8 cellular contexts compared by ENCODE assay signal in genomic region chr4:2535386-2536192, GRCh38. TPM values are rescaled to one million over a fixed set of nuclear protein-coding genes. Genes with fewer than 3 reads are reported as not detected.
A peak's percentile ranks its signal among the peaks of the same experiment; 100 is the strongest.
DNase-seq lines count a peak whose midpoint lies in the region; ATAC-seq and TF ChIP-seq lines count a peak whose summit lies in the region.

No MANE protein-coding gene starts in this region.

- peak overlapping the region; percentile 95 for H3K9ac ChIP-seq in HCT116 (ENCODE audit: low read length)
- H3K9ac ChIP-seq in NT2/D1 (ENCODE audit: insufficient read length, low read depth), result peak overlapping the region; percentile 99
- H3K9ac ChIP-seq in muscle layer of colon (ENCODE audit: low read length), result peak overlapping the region; percentile 45

- POLR2A ChIA-PET in HCT116 (lab: Charles Lee), result interaction anchor here (0.6 to 1.0 kb wide), 5 partner anchors 15 to 71 kb away, joined by 3 to 7 read pairs (median 3); no protein-coding TSS in a partner anchor

- peak overlapping the region; percentile 77 to 87 for H3K4me3 ChIP-seq in HCT116 (replicated peaks in 1 of 2; ENCODE audit: low read depth in 1 of 2, low read length in 2 of 2)
- H3K4me3 ChIP-seq in NT2/D1 (ENCODE audit: insufficient read length, low read depth), result peak overlapping the region; percentile 97
- H3K4me3 ChIP-seq in esophagus (ENCODE audit: low read depth in 1 of 2, low read length in 2 of 2), result peak overlapping the region; percentile 65 to 76
- H3K4me3 ChIP-seq in muscle layer of colon (ENCODE audit: low read depth in 1 of 2, low read length in 2 of 2), result peak overlapping the region; percentile 63 to 79

- 1 to 3% methylated on average over 50 to 76 of the region's 76 CpGs for WGBS in esophagus, 2 donors

- H3K27me3 ChIP-seq in HCT116 (ENCODE audit: insufficient read depth, low read length), result no peaks in the 10 kb centered on the region
- no peaks in the 10 kb centered on the region for H3K27me3 ChIP-seq in NT2/D1 (ENCODE audit: insufficient read depth, insufficient read length)
- H3K27me3 ChIP-seq in esophagus (ENCODE audit: control insufficient read depth in 1 of 2, insufficient read depth in 2 of 2, low read length in 2 of 2), result no peaks in the 10 kb centered on the region
- no peaks in the 10 kb centered on the region for H3K27me3 ChIP-seq in muscle layer of colon (ENCODE audit: control insufficient read depth in 1 of 2, insufficient read depth in 2 of 2, low read length in 2 of 2)

- H3K36me3 ChIP-seq in HCT116 (ENCODE audit: control insufficient read depth in 1 of 2, insufficient read depth in 2 of 2, low read length in 2 of 2), result no peaks in the 10 kb centered on the region
- peaks cover 6% of the 10 kb centered on the region for H3K36me3 ChIP-seq in NT2/D1 (ENCODE audit: insufficient read depth, insufficient read length, low read length)
- H3K36me3 ChIP-seq in esophagus (ENCODE audit: control insufficient read depth in 2 of 2, insufficient read depth in 2 of 2, low read length in 1 of 2), result no peaks in the 10 kb centered on the region
- no peaks in the 10 kb centered on the region for H3K36me3 ChIP-seq in muscle layer of colon (ENCODE audit: insufficient read depth, low read length)

- peak; percentile 57 for DNase-seq in GF-D8 (lab: John Stamatoyannopoulos, UW)
- no peak for DNase-seq in HCT116 (ENCODE audit: low read depth, low spot score)
- DNase-seq in NT2/D1 (ENCODE audit: low read depth, low spot score), result no peak
- peak; percentile 33 for DNase-seq in activated T-cell treated with anti-CD3 and anti-CD28 coated beads for 4 hours
- DNase-seq in stimulated activated CD8-positive, alpha-beta memory T cell treated with anti-CD3 and anti-CD28 coated beads, Interleukin-7, amount 100 ng/mL, for 4 hours (ENCODE audit: low read depth in 2 of 2), result peak; percentile 9 to 41
- no peak for DNase-seq in DMS153 treated with DMSO at 0.1 percent for 48 hours (lab: John Stamatoyannopoulos, UW; ENCODE audit: unreplicated experiment)

- H2AFZ ChIP-seq in HCT116 (ENCODE audit: low read depth, low read length, poor library complexity, severe bottlenecking), result no peak overlapping the region

- H3K9me2 ChIP-seq in HCT116 (ENCODE audit: insufficient read depth), result no peaks in the 10 kb centered on the region

- TSS peak; percentile 80 for BruUV-seq in HCT116 (replicated peaks; lab: Mats Ljungman, UMichigan)

- H3K79me2 ChIP-seq in HCT116 (ENCODE audit: insufficient read depth, low read length), result peaks cover 36% of the 10 kb centered on the region

- no peaks in the 10 kb centered on the region for H3K9me3 ChIP-seq in HCT116 (ENCODE audit: control insufficient read depth in 1 of 2, insufficient read depth in 1 of 2, low read depth in 1 of 2, low read length in 2 of 2)
- no peaks in the 10 kb centered on the region for H3K9me3 ChIP-seq in NT2/D1 (ENCODE audit: insufficient read depth, low read length)
- no peaks in the 10 kb centered on the region for H3K9me3 ChIP-seq in esophagus (ENCODE audit: control insufficient read depth in 2 of 2, insufficient read depth in 1 of 2, low read depth in 1 of 2, low read length in 1 of 2)
- no peaks in the 10 kb centered on the region for H3K9me3 ChIP-seq in muscle layer of colon (ENCODE audit: low read length)

- peak overlapping the region; percentile 95 for H3K4me2 ChIP-seq in HCT116 (ENCODE audit: low read length)

- peak overlapping the region; percentile 97 for H3K27ac ChIP-seq in HCT116 (ENCODE audit: low read depth, low read length)
- peak overlapping the region; percentile 80 to 88 for H3K27ac ChIP-seq in esophagus (ENCODE audit: low read depth in 2 of 2, low read length in 1 of 2)
- peak overlapping the region; percentile 96 for H3K27ac ChIP-seq in muscle layer of colon (ENCODE audit: low read depth, low read length)

- H3K4me1 ChIP-seq in HCT116 (ENCODE audit: control insufficient read depth in 1 of 2, insufficient read depth in 2 of 2, low read length in 2 of 2), result peaks cover 8 to 26% of the 10 kb centered on the region in 2 experiments; a peak in 3 of 4 replicates
- peaks cover 2% of the 10 kb centered on the region for H3K4me1 ChIP-seq in NT2/D1 (ENCODE audit: insufficient read depth, insufficient read length)
- H3K4me1 ChIP-seq in esophagus (ENCODE audit: control insufficient read depth in 2 of 2, insufficient read depth in 2 of 2, low read length in 1 of 2), result peaks cover 0 to 7% of the 10 kb centered on the region in 2 donors
- H3K4me1 ChIP-seq in muscle layer of colon (ENCODE audit: insufficient read depth, low read length), result peaks cover 22% of the 10 kb centered on the region

- TF ChIP-seq RAD21 in HCT116 (IDR thresholded peaks at IDR 0.05; ENCODE audit: low read depth), result no peak

- intact Hi-C loops in HCT116 (cut with micrococcal nuclease), result loop anchor here (5.0 kb wide), 1 partner anchor 68 kb away; the partner anchor contains the start of gene RNF4

- no peak for TF ChIP-seq CTCF in HCT116 (IDR thresholded peaks at IDR 0.05 in 2 of 3, conservative IDR thresholded peaks at IDR 0.05 in 1 of 3; ENCODE audit: borderline replicate concordance in 1 of 3, insufficient read depth in 1 of 3, low read depth in 2 of 3, low read length in 2 of 3)

- TF ChIP-seq POLR2A in HCT116 (IDR thresholded peaks at IDR 0.05; ENCODE audit: borderline replicate concordance, extremely low read depth, insufficient read depth, insufficient read length), result no peak

- ATAC-seq in HCT116, result peak; percentile 10

- RAD21 ChIA-PET in HCT116 (lab: Charles Lee; ENCODE audit: low non-redundant PET in 1 of 2, low total read pairs in 2 of 2, uncharacterized antibody in 2 of 2, unreplicated experiment in 2 of 2), result interaction anchor here in 1 of 2 experiments (0.6 kb wide), 1 partner anchor 74 kb away, joined by 3 read pairs; no protein-coding TSS in a partner anchor

- CTCF ChIA-PET in HCT116 (lab: Charles Lee), result no interaction called here

- H4K20me1 ChIP-seq in HCT116 (ENCODE audit: insufficient read depth), result no peaks in the 10 kb centered on the region

TF ChIP-seq in HCT116, 20 proteins besides CTCF, POLR2A, EP300 and RAD21:
- TF ChIP-seq ZFX (IDR thresholded peaks at IDR 0.05) (peak; percentile 93), SIN3A (IDR thresholded peaks at IDR 0.05; ENCODE audit: low read depth) (no peak), EZH2phosphoT487 (IDR thresholded peaks at IDR 0.05; ENCODE audit: borderline replicate concordance) (no peak)

RNA-seq across cellular contexts. Expression of gene FAM193A, which starts 0.9 kb away (rescaled TPM):
- total RNA-seq in HCT116 (2021; ENCODE audit: unreplicated experiment), result 15.7 TPM
- polyA plus RNA-seq in HCT116 (2012), result 8.3 and 9.2 TPM in 2 replicates
- 10 to 100 TPM in 1 of 2 donors, 1 to 10 TPM in 1; 5.8 to 10.2 TPM for polyA plus RNA-seq in esophagus

Comparison
In these comparisons a context has a peak if more than half of its experiments do, and no peak if none do; other contexts are left out.
1. DNase-seq: peak in GF-D8 (single experiment), activated T-cell treated with anti-CD3 and anti-CD28 coated beads for 4 hours (single experiment) and stimulated activated CD8-positive, alpha-beta memory T cell treated with anti-CD3 and anti-CD28 coated beads, Interleukin-7, amount 100 ng/mL, for 4 hours (2 of 2); none in HCT116 (single experiment), NT2/D1 (single experiment) and DMS153 treated with DMSO at 0.1 percent for 48 hours (single experiment).
2. H3K9ac ChIP-seq: peak in every context shown above with its lines; median percentile 99 in NT2/D1; 95 in HCT116; 45 in muscle layer of colon.
3. Peak in every context shown above with its lines, with median percentiles within 50 percentile points of each other: H3K27ac ChIP-seq and H3K4me3 ChIP-seq.